9 cellular contexts compared by ENCODE assay signal in genomic region chr1:235270625-235271024, GRCh38. TPM values are rescaled to one million over a fixed set of nuclear protein-coding genes. Genes with fewer than 3 reads are reported as not detected.
DNase-seq lines count a peak whose midpoint lies in the region; ATAC-seq and TF ChIP-seq lines count a peak whose summit lies in the region.
"Had no signal": no experiment of that assay in that cellular context is flagged by ENCODE, and none has a peak within 500 bp of the region (broad histone marks: within the 10 kb centered on the region; RNA-seq: fewer than 3 reads in every experiment).

No MANE protein-coding gene starts in this region.

- peak overlapping the region in 5 of 8 donors; percentile 14 to 66 (median 21) for H3K4me3 Mint-ChIP-seq in naive B cell

- dilution Hi-C loops in IMR-90 (cut with HindIII; ENCODE audit: low sequenced_read_pairs, unreplicated experiment) = no loop called here

- no peak overlapping the region for H2AK5ac ChIP-seq in IMR-90 (ENCODE audit: low read depth, low read length)

- H3K27ac Mint-ChIP-seq in naive B cell = peak overlapping the region in 5 of 6 donors; percentile 35 to 80 (median 66)

- H3K27ac ChIP-seq in IMR-90 (ENCODE audit: insufficient read depth, low read length) = no peak overlapping the region

- DNase-seq in EL (peak; percentile 37), IMR-90 (peak; percentile 45), astrocyte of the cerebellum (ENCODE audit: low read depth) (peak; percentile 69), naive B cell (no peak), DMS153 (lab: John Stamatoyannopoulos, UW) (no peak), NCI-H1092 treated with DMSO at 0.1 percent for 48 hours (lab: John Stamatoyannopoulos, UW) (no peak), G401 (ENCODE audit: low spot score) (no peak)
- DNase-seq: T-helper 9 cell had no signal

- H3K4me2 ChIP-seq in IMR-90 (ENCODE audit: low read depth, low read length) = peak overlapping the region; percentile 4; the same call in 1 of the 2 replicates

- no peak overlapping the region for H2BK15ac ChIP-seq in IMR-90 (ENCODE audit: low read depth, low read length)

- H3K4me3 ChIP-seq in IMR-90 (ENCODE audit: insufficient read depth, low read depth, low read length) = no peak overlapping the region
- H3K4me3 ChIP-seq in astrocyte of the cerebellum (ENCODE audit: low read depth, low read length) = no peak overlapping the region

- H3K14ac ChIP-seq in IMR-90 (replicated peaks; ENCODE audit: low read depth, low read length) = no peak overlapping the region

- no peak overlapping the region for H4K8ac ChIP-seq in IMR-90 (ENCODE audit: low read depth in 2 of 2, low read length in 2 of 2)

- peaks cover 73% of the 10 kb centered on the region for H4K20me1 ChIP-seq in IMR-90 (ENCODE audit: insufficient read depth, low read length)

- H3K36me3 Mint-ChIP-seq in naive B cell = no peaks in the 10 kb centered on the region

- H2AFZ ChIP-seq in IMR-90 (replicated peaks; ENCODE audit: low read length, poor library complexity) = no peak overlapping the region

- H3K79me1 ChIP-seq in IMR-90 (ENCODE audit: low read depth in 1 of 2, low read length in 2 of 2) = peaks cover 19 to 54% of the 10 kb centered on the region in 2 experiments

- no peak overlapping the region for H2AK9ac ChIP-seq in IMR-90 (replicated peaks; ENCODE audit: low read depth, low read length, poor library complexity)

- H3K36me3 ChIP-seq in IMR-90 (ENCODE audit: control insufficient read depth, insufficient read depth, low read length) = no peaks in the 10 kb centered on the region

- POLR2A ChIA-PET in IMR-90 (lab: Charles Lee; ENCODE audit: unreplicated experiment) = no interaction called here

- no peak overlapping the region for H4K91ac ChIP-seq in IMR-90 (ENCODE audit: insufficient read depth, low read depth, low read length)

- H2BK20ac ChIP-seq in IMR-90 (ENCODE audit: low read depth, low read length) = no peak overlapping the region

- H3K56ac ChIP-seq in IMR-90 (ENCODE audit: extremely low read depth, insufficient read depth, low read length) = no peak overlapping the region

- TF ChIP-seq CTCF in IMR-90 (conservative IDR thresholded peaks at IDR 0.05; ENCODE audit: low read depth, low read length) = no peak
- TF ChIP-seq CTCF in astrocyte of the cerebellum (IDR thresholded peaks at IDR 0.05; ENCODE audit: low read depth, low read length, missing control alignments) = peak; percentile 25

- H3K9ac ChIP-seq in IMR-90 (ENCODE audit: low read depth, low read length) = no peak overlapping the region

- no peak for TF ChIP-seq POLR2A in IMR-90 (IDR thresholded peaks at IDR 0.05; ENCODE audit: low read depth, low read length)

- no peaks in the 10 kb centered on the region for H3K9me3 ChIP-seq in IMR-90 (ENCODE audit: control insufficient read depth, insufficient read depth, low read length)

- intact Hi-C loops in IMR-90 (cut with micrococcal nuclease) = no loop called here

- H3K4ac ChIP-seq in IMR-90 (ENCODE audit: low read depth, low read length) = no peak overlapping the region

- H3K27me3 Mint-ChIP-seq in naive B cell = no peaks in the 10 kb centered on the region

- H3K4me1 ChIP-seq in IMR-90 (ENCODE audit: control insufficient read depth, insufficient read depth, low read length) = peaks cover 6% of the 10 kb centered on the region

- no peak overlapping the region for H3K18ac ChIP-seq in IMR-90 (ENCODE audit: low read depth, low read length)

- no TSS peak for BruUV-seq in IMR-90 (replicated peaks; lab: Mats Ljungman, UMichigan)

- no peaks in the 10 kb centered on the region for H3K27me3 ChIP-seq in IMR-90 (ENCODE audit: control insufficient read depth, insufficient read depth, low read length)

- ATAC-seq in IMR-90 (ENCODE audit: low read depth) = peak; percentile 66
- peak; percentile 44 to 53 for ATAC-seq in naive B cell (ENCODE audit: low read depth in 2 of 2)
- ATAC-seq in GM19452 (IDR thresholded peaks at IDR 0.05; ENCODE audit: unreplicated experiment) = no peak

- no peak overlapping the region for H4K5ac ChIP-seq in IMR-90 (ENCODE audit: low read depth, low read length)

- H3K9me3 Mint-ChIP-seq in naive B cell = no peaks in the 10 kb centered on the region

- peaks cover 1% of the 10 kb centered on the region for H3K9me1 ChIP-seq in IMR-90 (ENCODE audit: insufficient read depth, low read length)

- CTCF ChIA-PET in IMR-90 (lab: Yijun Ruan, JAX) = no interaction called here

- in situ Hi-C loops in IMR-90 (cut with MboI; ENCODE audit: low sequenced_read_pairs) = no loop called here
- in situ Hi-C loops in astrocyte of the cerebellum (cut with HindIII; ENCODE audit: low sequenced_read_pairs) = no loop called here
- in situ Hi-C loops in G401 (cut with HindIII; ENCODE audit: low sequenced_read_pairs) = no loop called here

- H2BK5ac ChIP-seq in IMR-90 (ENCODE audit: low read depth, low read length, poor library complexity, severe bottlenecking) = no peak overlapping the region

- no peak overlapping the region for H2BK120ac ChIP-seq in IMR-90 (ENCODE audit: low read depth, low read length)

- TF ChIP-seq RAD21 in IMR-90 (IDR thresholded peaks at IDR 0.05; ENCODE audit: low read length) = no peak

- peaks cover 46 to 81% (median 63%) of the 10 kb centered on the region in 3 donors for H3K4me1 Mint-ChIP-seq in naive B cell

- no peak overlapping the region for H3K23ac ChIP-seq in IMR-90 (ENCODE audit: low read depth, low read length)

TF ChIP-seq in IMR-90, 13 proteins besides CTCF, POLR2A, EP300 and RAD21:
- TF ChIP-seq RFX5 (IDR thresholded peaks at IDR 0.05; ENCODE audit: low read depth, low read length) (no peak), CEBPB (IDR thresholded peaks at IDR 0.05; ENCODE audit: low read depth, low read length) (no peak), RCOR1 (IDR thresholded peaks at IDR 0.05; ENCODE audit: insufficient replicate concordance, low read length) (no peak), NFE2L2 (IDR thresholded peaks at IDR 0.05; ENCODE audit: low read depth, low read length) (no peak), MXI1 (IDR thresholded peaks at IDR 0.05; ENCODE audit: borderline replicate concordance, low read depth, low read length) (no peak), MAZ (IDR thresholded peaks at IDR 0.05; ENCODE audit: borderline replicate concordance, low read depth, low read length) (no peak), MAFK (IDR thresholded peaks at IDR 0.05; ENCODE audit: low read depth, low read length) (no peak), BHLHE40 (IDR thresholded peaks at IDR 0.05; ENCODE audit: low read depth, low read length) (no peak), FOS (IDR thresholded peaks at IDR 0.05; ENCODE audit: low read depth, low read length) (no peak), CHD1 (IDR thresholded peaks at IDR 0.05; ENCODE audit: low read depth, low read length) (no peak), USF2 (IDR thresholded peaks at IDR 0.05; ENCODE audit: low read depth, low read length) (no peak)
- TF ChIP-seq, protein P1, sequence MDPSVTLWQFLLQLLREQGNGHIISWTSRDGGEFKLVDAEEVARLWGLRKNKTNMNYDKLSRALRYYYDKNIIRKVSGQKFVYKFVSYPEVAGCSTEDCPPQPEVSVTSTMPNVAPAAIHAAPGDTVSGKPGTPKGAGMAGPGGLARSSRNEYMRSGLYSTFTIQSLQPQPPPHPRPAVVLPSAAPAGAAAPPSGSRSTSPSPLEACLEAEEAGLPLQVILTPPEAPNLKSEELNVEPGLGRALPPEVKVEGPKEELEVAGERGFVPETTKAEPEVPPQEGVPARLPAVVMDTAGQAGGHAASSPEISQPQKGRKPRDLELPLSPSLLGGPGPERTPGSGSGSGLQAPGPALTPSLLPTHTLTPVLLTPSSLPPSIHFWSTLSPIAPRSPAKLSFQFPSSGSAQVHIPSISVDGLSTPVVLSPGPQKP (IDR thresholded peaks at IDR 0.05; ENCODE audit: borderline replicate concordance, low read depth, low read length) = no peak

RNA-seq across cellular contexts. Expression of gene ARID4B, which starts 57.4 kb away (rescaled TPM):
- total RNA-seq in IMR-90 (2012; rRNA removed) = 16.0 and 23.9 TPM in 2 replicates
- polyA plus RNA-seq in IMR-90 (2012; rRNA removed) (7.0 and 8.5 TPM in 2 replicates), naive B cell (ENCODE audit: low read depth in 6 of 6) (100 to 1,000 TPM in 1 of 6 donors, 10 to 100 TPM in 5; 22.5 to 100 (median 59.7) TPM)
- 1.0 and 1.3 TPM in 2 replicates for polyA plus RNA-seq in IMR-90 (2012; cell fraction: cytosol; rRNA removed)
- polyA plus RNA-seq in IMR-90 (2012; cell fraction: nucleus; rRNA removed; ENCODE audit: low replicate concordance) = 2.8 and 17.8 TPM in 2 replicates
- total RNA-seq in G401 (2014; rRNA removed; shearing (Covaris generic)) = 6.6 and 11.2 TPM in 2 replicates

RNA-seq across cellular contexts. Expression of gene GGPS1, which starts 57.7 kb away (rescaled TPM):
- total RNA-seq in IMR-90 (2012; rRNA removed) = 21.5 and 23.1 TPM in 2 replicates
- polyA plus RNA-seq in IMR-90 (2012; rRNA removed) (11.9 and 16.4 TPM in 2 replicates), naive B cell (ENCODE audit: low read depth in 6 of 6) (10 to 100 TPM; 36.2 to 72.9 (median 64.0) TPM)
- 2.2 TPM in 2 replicates for polyA plus RNA-seq in IMR-90 (2012; cell fraction: cytosol; rRNA removed)
- 0.34 and 5.8 TPM in 2 replicates for polyA plus RNA-seq in IMR-90 (2012; cell fraction: nucleus; rRNA removed; ENCODE audit: low replicate concordance)
- 9.9 and 35.0 TPM in 2 replicates for total RNA-seq in G401 (2014; rRNA removed; shearing (Covaris generic))

Comparison
In these comparisons a context has a peak if more than half of its experiments do, and no peak if none do; other contexts are left out.
1. DNase-seq: peak in EL (single experiment), IMR-90 (single experiment) and astrocyte of the cerebellum (single experiment); none in naive B cell (single experiment), DMS153 (single experiment), NCI-H1092 treated with DMSO at 0.1 percent for 48 hours (single experiment) and G401 (single experiment).